Comparison of ENCODE assay signal across 8 cellular contexts in the genomic region with DNA sequence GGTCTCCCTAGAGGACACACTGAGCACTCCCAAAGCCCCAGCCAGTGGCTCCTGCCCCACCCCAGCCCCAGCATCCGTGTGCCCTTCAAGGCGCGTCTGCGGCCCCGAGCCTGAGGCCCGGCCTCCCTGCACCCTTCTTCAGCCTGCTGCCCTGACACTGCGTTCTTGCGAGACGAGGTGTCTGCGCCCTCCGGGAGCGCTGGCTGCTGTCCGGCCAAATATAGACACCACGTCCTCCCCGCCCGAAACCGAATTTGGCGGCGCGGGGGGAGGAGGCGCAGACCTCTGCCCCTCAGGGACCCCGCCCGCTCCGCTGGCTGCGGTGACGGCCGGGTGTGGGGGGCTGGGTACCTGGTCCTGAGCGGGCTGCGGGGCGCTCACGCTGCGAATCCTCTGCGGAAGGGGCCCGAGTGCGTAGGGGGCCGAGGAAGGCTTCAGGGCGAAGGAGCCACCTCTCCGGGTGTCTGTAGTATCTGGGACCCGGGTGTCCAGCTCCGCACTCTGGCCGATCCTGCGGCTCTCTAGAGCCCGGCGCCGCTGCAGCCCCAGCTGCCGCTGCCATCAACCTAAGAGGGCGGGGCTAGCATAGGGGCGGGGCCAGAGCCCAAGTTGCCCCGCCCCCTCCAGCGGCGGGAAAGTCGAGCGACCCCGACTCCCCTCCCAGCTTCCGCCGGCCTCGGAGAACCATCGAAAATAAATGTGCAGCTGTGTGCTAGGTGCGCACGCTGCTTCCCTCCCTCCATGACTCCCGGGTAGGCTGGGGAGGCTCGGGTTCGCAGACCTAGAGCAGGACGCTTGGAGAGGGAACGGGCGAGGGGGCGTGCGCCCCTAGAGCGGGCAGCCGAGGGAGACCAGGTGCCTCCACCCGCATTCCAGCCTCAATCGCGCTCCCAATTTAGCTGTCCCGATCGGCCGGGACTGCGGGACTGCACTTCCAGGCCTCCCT. TPM values are rescaled to one million over a fixed set of nuclear protein-coding genes. Genes with fewer than 3 reads are reported as not detected.
DNase-seq lines count a peak whose midpoint lies in the region; ATAC-seq, FAIRE-seq and TF ChIP-seq lines count a peak whose summit lies in the region.

A gene (minus strand): TSS at position 576 of the 946 bp plus-strand sequence. CDS start 1,491 bp downstream, outside the sequence.

- no peaks in the 10 kb centered on the region for H3K9me2 ChIP-seq in MM.1S (replicated peaks; ENCODE audit: insufficient read depth, low read length)

- peaks cover 12% of the 10 kb centered on the region; the same call in 1 of the 2 replicates for H3F3A ChIP-seq in MM.1S (ENCODE audit: insufficient read depth, low read length)

- H3K27ac Mint-ChIP-seq in dendritic cell treated with granulocyte-macrophage colony-stimulating factor and Interleukin-4, amounts not matched to agents 40 ng/mL and 50 ng/mL, for 4 days: no peak within 1 kb of the TSS

- intact Hi-C loops in dendritic cell treated with granulocyte-macrophage colony-stimulating factor and Interleukin-4, amounts not matched to agents 40 ng/mL and 50 ng/mL, for 4 days (cut with micrococcal nuclease): no loop called here
- intact Hi-C loops in left lung (cut with DNase I): no loop called here

- H3K27me3 ChIP-seq in MM.1S (replicated peaks; ENCODE audit: insufficient read depth, low read length) (no peaks in the 10 kb centered on the region), left lung (peaks cover 0 to 33% of the 10 kb centered on the region in 2 donors)

- no peak for TF ChIP-seq CTCF in AG09309 (IDR thresholded peaks at IDR 0.05; ENCODE audit: control insufficient read depth, insufficient read depth, low read depth, low read length, missing control alignments)
- no peak for TF ChIP-seq CTCF in MM.1S (IDR thresholded peaks at IDR 0.05; ENCODE audit: low read length)
- no peak for TF ChIP-seq CTCF in left lung (IDR thresholded peaks at IDR 0.05)
- TF ChIP-seq CTCF in D721Med (IDR thresholded peaks at IDR 0.05; ENCODE audit: insufficient read depth, missing control alignments): no peak

- H3K36me3 Mint-ChIP-seq in dendritic cell treated with granulocyte-macrophage colony-stimulating factor and Interleukin-4, amounts not matched to agents 40 ng/mL and 50 ng/mL, for 4 days (ENCODE audit: low read depth): peaks cover 22% of the 10 kb centered on the region

- peak within 1 kb of the TSS; percentile 82 for H3K4me2 ChIP-seq in MM.1S (ENCODE audit: low read depth, low read length)

- no peaks in the 10 kb centered on the region for H3K9me3 Mint-ChIP-seq in dendritic cell treated with granulocyte-macrophage colony-stimulating factor and Interleukin-4, amounts not matched to agents 40 ng/mL and 50 ng/mL, for 4 days

- H4K20me1 ChIP-seq in MM.1S (ENCODE audit: insufficient read depth, low read length): no peaks in the 10 kb centered on the region

- peak within 1 kb of the TSS; percentile 15; the same call in 1 of the 2 replicates for H3K27ac ChIP-seq in MM.1S (ENCODE audit: low read length)
- no peak within 1 kb of the TSS for H3K27ac ChIP-seq in left lung

- peak; percentile 69 for ATAC-seq in left lung

- DNase-seq in AG09309 (ENCODE audit: low read depth) (no peak), GM19239 (ENCODE audit: insufficient read length, low spot score) (peak; percentile 67), MM.1S (peak; percentile 70), left lung (peak in 1 of 2 donors; percentile 89), D721Med (ENCODE audit: insufficient read length, low spot score) (no peak)
- peak; percentile 47 for DNase-seq in activated CD4-positive, alpha-beta T cell treated with anti-CD3 and anti-CD28 coated beads for 1 hour
- peak; percentile 52 to 69 for DNase-seq in stimulated activated CD4-positive, alpha-beta T cell treated with anti-CD3 and anti-CD28 coated beads, Interleukin-4, amount 100 ng/mL, for 4 hours

- H3K9ac ChIP-seq in MM.1S (ENCODE audit: low read length): peak within 1 kb of the TSS; percentile 44; the same call in 1 of the 2 replicates

- H3K4me1 ChIP-seq in MM.1S (ENCODE audit: low read length): peaks cover 14% of the 10 kb centered on the region
- H3K4me1 ChIP-seq in left lung: peaks cover 6 to 27% of the 10 kb centered on the region in 2 donors

- H3K9me3 ChIP-seq in MM.1S (replicated peaks; ENCODE audit: insufficient read depth, low read length): no peaks in the 10 kb centered on the region
- no peaks in the 10 kb centered on the region for H3K9me3 ChIP-seq in left lung

- peak within 1 kb of the TSS; percentile 72 for H3K4me3 Mint-ChIP-seq in dendritic cell treated with granulocyte-macrophage colony-stimulating factor and Interleukin-4, amounts not matched to agents 40 ng/mL and 50 ng/mL, for 4 days

- no peaks in the 10 kb centered on the region for H3K36me3 ChIP-seq in MM.1S (replicated peaks; ENCODE audit: insufficient read depth, low read length)
- peaks cover 0 to 8% of the 10 kb centered on the region in 2 donors for H3K36me3 ChIP-seq in left lung

- peak within 1 kb of the TSS; percentile 92 for H2AFZ ChIP-seq in MM.1S (ENCODE audit: low read length)

- FAIRE-seq in GM19239 (lab: Jason Lieb, UNC) (peak; percentile 93), D721Med (lab: Jason Lieb, UNC) (no peak)

- no peaks in the 10 kb centered on the region for H3K79me2 ChIP-seq in MM.1S (ENCODE audit: low read length)

- peaks cover 39% of the 10 kb centered on the region for H3K4me1 Mint-ChIP-seq in dendritic cell treated with granulocyte-macrophage colony-stimulating factor and Interleukin-4, amounts not matched to agents 40 ng/mL and 50 ng/mL, for 4 days (ENCODE audit: low read depth)

- peak within 1 kb of the TSS; percentile 64 for H3K4me3 ChIP-seq in AG09309 (ENCODE audit: control insufficient read depth, low read depth, low read length)
- peak within 1 kb of the TSS; percentile 74 for H3K4me3 ChIP-seq in MM.1S (ENCODE audit: low read length)
- H3K4me3 ChIP-seq in left lung: peak within 1 kb of the TSS; percentile 52 to 53

- H3K27me3 Mint-ChIP-seq in dendritic cell treated with granulocyte-macrophage colony-stimulating factor and Interleukin-4, amounts not matched to agents 40 ng/mL and 50 ng/mL, for 4 days: peaks cover 64% of the 10 kb centered on the region

RNA-seq across cellular contexts. Expression of the gene that starts here (rescaled TPM):
- 1 to 10 TPM; 3.8 to 3.9 TPM for total RNA-seq in left lung

Comparison
In these comparisons a context has a peak if more than half of its experiments do, and no peak if none do; other contexts are left out.
1. DNase-seq: peak in GM19239 (single experiment), MM.1S (single experiment), activated CD4-positive, alpha-beta T cell treated with anti-CD3 and anti-CD28 coated beads for 1 hour (single experiment) and stimulated activated CD4-positive, alpha-beta T cell treated with anti-CD3 and anti-CD28 coated beads, Interleukin-4, amount 100 ng/mL, for 4 hours (2 of 2); none in AG09309 (single experiment) and D721Med (single experiment).
2. Peak in every context shown above with its lines, with median percentiles within 50 percentile points of each other: H3K4me3 ChIP-seq.